15 cellular contexts compared by ENCODE assay signal in the genomic region with DNA sequence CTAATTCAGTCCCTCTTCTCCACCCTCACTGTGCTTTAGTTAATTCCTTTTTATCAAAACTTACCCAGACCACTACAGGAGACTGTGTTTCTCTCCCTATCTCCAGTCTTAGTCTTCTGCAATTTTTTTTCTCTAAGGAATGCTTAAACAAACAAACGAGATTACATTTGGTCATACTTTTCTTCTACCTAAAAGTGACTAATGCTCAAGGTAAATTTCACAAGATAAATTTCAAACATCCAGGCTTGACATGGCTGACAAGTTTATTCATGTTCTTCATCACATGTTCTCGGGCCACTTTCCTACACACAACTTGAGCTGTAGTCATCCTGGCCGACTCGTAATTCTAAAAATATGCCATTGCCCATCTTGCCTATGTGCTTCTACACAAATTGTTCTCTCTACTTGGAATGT. TPM values are rescaled to one million over a fixed set of nuclear protein-coding genes. Genes with fewer than 3 reads are reported as not detected.
DNase-seq lines count a peak whose midpoint lies in the region; ATAC-seq and TF ChIP-seq lines count a peak whose summit lies in the region.
"Had no signal": no experiment of that assay in that cellular context is flagged by ENCODE, and none has a peak within 500 bp of the region (broad histone marks: within the 10 kb centered on the region; RNA-seq: fewer than 3 reads in every experiment).

No MANE protein-coding gene starts in this region.

- H3K9me2 ChIP-seq in PC-3 (replicated peaks; ENCODE audit: low read length): no peaks in the 10 kb centered on the region

- BruUV-seq in PC-3 (replicated peaks; lab: Mats Ljungman, UMichigan): no TSS peak

- peaks cover 12% of the 10 kb centered on the region for H3F3A ChIP-seq in PC-3 (ENCODE audit: low read length, unreplicated experiment)

- peaks cover 8% of the 10 kb centered on the region for H3K4me1 Mint-ChIP-seq in nephron progenitor cell

- no peak overlapping the region for H3K4me3 Mint-ChIP-seq in nephron progenitor cell

- H3K9ac ChIP-seq in PC-3 (ENCODE audit: low read length): peak overlapping the region; percentile 39

- H3K9me3 ChIP-seq in PC-3 (ENCODE audit: low read length): no peaks in the 10 kb centered on the region

- no peaks in the 10 kb centered on the region for H3K36me3 Mint-ChIP-seq in nephron progenitor cell (ENCODE audit: low read depth)
- H3K36me3 Mint-ChIP-seq: activated naive CD4-positive, alpha-beta T cell treated with anti-CD3 and anti-CD28 coated beads, Interleukin-2, amount 50 U/mL, for 72 hours had no signal

- in situ Hi-C loops in Caki2 (cut with HindIII; ENCODE audit: low pct_unique_long_range_greater_than_20kb, low sequenced_read_pairs): no loop called here

- H3K27me3 Mint-ChIP-seq in nephron progenitor cell (ENCODE audit: low read depth, poor library complexity): peaks cover 7% of the 10 kb centered on the region

- CTCF ChIA-PET in PC-3 (lab: Charles Lee): interaction anchor here (1.0 kb wide), 1 partner anchor 22 kb away, joined by 3 read pairs; no protein-coding TSS in a partner anchor

- DNase-seq in Caki2 (ENCODE audit: low read depth) (peak; percentile 88), PC-3 (peak; percentile 94), epithelial cell of proximal tubule (ENCODE audit: low read depth) (peak; percentile 70), nephron progenitor cell (no peak), coronary artery (ENCODE audit: low spot score) (no peak), NCI-H2171 (lab: John Stamatoyannopoulos, UW) (no peak)
- DNase-seq in activated CD4-positive, CD25-positive, alpha-beta regulatory T cell treated with anti-CD3 and anti-CD28 coated beads, Interleukin-2, amount 50 U/mL, for 72 hours: no peak
- DNase-seq: COR-L47; left ventricle myocardium superior; NCI-H1436; NCI-H510A; stimulated activated naive CD4-positive, alpha-beta T cell; T-helper 1 cell had no signal

- H3K27ac ChIP-seq in PC-3 (ENCODE audit: low read length): peak overlapping the region; percentile 92
- H3K27ac ChIP-seq in coronary artery: no peak overlapping the region

- H3K4me1 ChIP-seq in PC-3 (ENCODE audit: insufficient read depth, low read length): peaks cover 58% of the 10 kb centered on the region

- H4K20me1 ChIP-seq in PC-3 (ENCODE audit: low read length): no peaks in the 10 kb centered on the region

- peak overlapping the region; percentile 15 for H3K27ac Mint-ChIP-seq in nephron progenitor cell
- H3K27ac Mint-ChIP-seq: activated naive CD4-positive, alpha-beta T cell treated with anti-CD3 and anti-CD28 coated beads, Interleukin-2, amount 50 U/mL, for 72 hours had no signal

- peaks cover 4% of the 10 kb centered on the region; the same call in 1 of the 2 replicates for H3K79me2 ChIP-seq in PC-3 (ENCODE audit: low read length)

- POLR2A ChIA-PET in PC-3 (lab: Charles Lee; ENCODE audit: unreplicated experiment): interaction anchor here (0.7 kb wide), 1 partner anchor 588 kb away, joined by 3 read pairs; no protein-coding TSS in a partner anchor

- TF ChIP-seq CTCF in PC-3 (conservative IDR thresholded peaks at IDR 0.05; ENCODE audit: low read depth, low read length) (no peak), epithelial cell of proximal tubule (conservative IDR thresholded peaks at IDR 0.05; ENCODE audit: low read depth, low read length) (no peak), nephron progenitor cell (IDR thresholded peaks at IDR 0.05) (no peak), coronary artery (IDR thresholded peaks at IDR 0.05) (no peak)

- H3K27me3 ChIP-seq in PC-3 (ENCODE audit: low read length): no peaks in the 10 kb centered on the region

- ATAC-seq in PC-3: peak; percentile 67
- no peak for ATAC-seq in HG02678 (IDR thresholded peaks at IDR 0.05; ENCODE audit: unreplicated experiment)
- ATAC-seq: activated naive CD4-positive, alpha-beta T cell treated with anti-CD3 and anti-CD28 coated beads, Interleukin-2, amount 50 U/mL, for 72 hours; left ventricle myocardium superior had no signal

- H3K36me3 ChIP-seq in PC-3 (ENCODE audit: low read depth, low read length): no peaks in the 10 kb centered on the region

- H3K4me3 ChIP-seq in PC-3 (ENCODE audit: low read length) (peak overlapping the region; percentile 57), epithelial cell of proximal tubule (ENCODE audit: low read depth, low read length) (no peak overlapping the region), coronary artery (no peak overlapping the region)

- peak overlapping the region; percentile 82 for H3K4me2 ChIP-seq in PC-3 (ENCODE audit: low read length)

- intact Hi-C loops in PC-3 (cut with micrococcal nuclease): no loop called here

- no peaks in the 10 kb centered on the region for H3K9me3 Mint-ChIP-seq in nephron progenitor cell
- H3K9me3 Mint-ChIP-seq: activated naive CD4-positive, alpha-beta T cell treated with anti-CD3 and anti-CD28 coated beads, Interleukin-2, amount 50 U/mL, for 72 hours had no signal

- H2AFZ ChIP-seq in PC-3 (ENCODE audit: low read length): peak overlapping the region; percentile 61

RNA-seq across cellular contexts. Expression of gene ACSL3, which starts 23.2 kb away (rescaled TPM):
- total RNA-seq in Caki2 (2014; rRNA removed; shearing (Covaris generic); ENCODE audit: low replicate concordance): 100 and 171 TPM in 2 replicates
- total RNA-seq in PC-3 (2014; rRNA removed) (216 and 236 TPM in 2 replicates), epithelial cell of proximal tubule (66.8 and 87.9 TPM in 2 replicates)

Comparison
In these comparisons a context has a peak if more than half of its experiments do, and no peak if none do; other contexts are left out.
1. DNase-seq: peak in Caki2 (single experiment), PC-3 (single experiment) and epithelial cell of proximal tubule (single experiment); none in nephron progenitor cell (single experiment), coronary artery (single experiment), NCI-H2171 (single experiment) and activated CD4-positive, CD25-positive, alpha-beta regulatory T cell treated with anti-CD3 and anti-CD28 coated beads, Interleukin-2, amount 50 U/mL, for 72 hours (single experiment).